In the genomic region with DNA sequence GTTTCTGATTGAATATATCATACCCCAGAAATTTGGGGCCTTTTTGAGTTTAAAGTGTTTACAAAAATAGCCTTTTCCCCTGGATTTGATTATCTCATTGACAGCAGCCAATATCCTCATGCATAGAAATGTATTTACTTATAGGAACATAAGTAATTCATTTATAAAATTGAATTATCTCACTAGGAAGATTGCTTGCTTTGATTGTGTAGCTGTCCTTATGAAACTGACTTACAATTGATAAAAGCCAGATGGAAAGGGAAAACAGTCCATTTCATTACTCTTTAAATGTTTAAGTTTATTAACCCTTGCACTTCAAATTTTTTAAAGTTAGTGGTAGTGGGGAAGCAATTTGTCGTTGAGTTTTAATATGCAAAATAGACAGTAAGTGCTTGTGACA, we compare ENCODE assay signal across 37 cellular contexts.
"Had no signal": no experiment of that assay in that cellular context is flagged by ENCODE, and none has a peak within 500 bp of the region (broad histone marks: within the 10 kb centered on the region; RNA-seq: fewer than 3 reads in every experiment).

No MANE protein-coding gene starts in this region.

- H3K4me3 Mint-ChIP-seq: activated naive CD4-positive, alpha-beta T cell treated with anti-CD3 and anti-CD28 coated beads for 36 hours; activated naive CD4-positive, alpha-beta T cell treated with anti-CD3 and anti-CD28 coated beads, Interleukin-2, amount 10 ng/mL, durations not matched to agents 7 days and 5 days; activated naive CD4-positive, alpha-beta T cell treated with anti-CD3 and anti-CD28 coated beads, Interleukin-2, amount 50 U/mL, for 24 hours; activated naive CD8-positive, alpha-beta T cell; activated naive CD8-positive, alpha-beta T cell treated with anti-CD3 and anti-CD28 coated beads for 36 hours; activated naive CD8-positive, alpha-beta T cell treated with anti-CD3 and anti-CD28 coated beads, Interleukin-2, amount 10 ng/mL, durations not matched to agents 7 days and 5 days; activated naive CD8-positive, alpha-beta T cell treated with anti-CD3 and anti-CD28 coated beads, Interleukin-2, amount 50 U/mL, for 24 hours; activated T-cell treated with anti-CD3 and anti-CD28 coated beads, Interleukin-2, amount 50 U/mL, for 72 hours; activated T-helper 1 cell treated with anti-CD3 and anti-CD28 coated beads, Interleukin-12 subunit alpha, Interleukin-12 subunit beta, Interleukin-2, Interleukin-4 antibody, amounts not matched to agents 30 ng/mL and 10 ng/mL and 1 ng/mL, durations not matched to agents 14 hours and 24 hours and 36 hours; activated T-helper 17 cell treated with anti-CD3 and anti-CD28 coated beads, Interleukin-2, amount 50 U/mL, for 72 hours; brain; central memory CD8-positive, alpha-beta T cell had no signal

- H3K4me1 Mint-ChIP-seq: activated naive CD4-positive, alpha-beta T cell treated with anti-CD3 and anti-CD28 coated beads, Interleukin-2, amount 10 ng/mL, durations not matched to agents 7 days and 5 days; activated naive CD4-positive, alpha-beta T cell treated with anti-CD3 and anti-CD28 coated beads, Interleukin-2, amount 50 U/mL, for 24 hours; activated naive CD8-positive, alpha-beta T cell treated with anti-CD3 and anti-CD28 coated beads for 36 hours; activated naive CD8-positive, alpha-beta T cell treated with anti-CD3 and anti-CD28 coated beads, Interleukin-2, amount 10 ng/mL, durations not matched to agents 7 days and 5 days; activated naive CD8-positive, alpha-beta T cell treated with anti-CD3 and anti-CD28 coated beads, Interleukin-2, amount 50 U/mL, for 24 hours; activated T-helper 17 cell treated with anti-CD3 and anti-CD28 coated beads, Interleukin-2, amount 50 U/mL, for 72 hours; brain; central memory CD8-positive, alpha-beta T cell had no signal

- FAIRE-seq: bronchial epithelial cell had no signal

- H3K27ac Mint-ChIP-seq: activated naive CD4-positive, alpha-beta T cell treated with anti-CD3 and anti-CD28 coated beads for 36 hours; activated naive CD4-positive, alpha-beta T cell treated with anti-CD3 and anti-CD28 coated beads, Interleukin-2, amount 10 ng/mL, durations not matched to agents 7 days and 5 days; activated naive CD4-positive, alpha-beta T cell treated with anti-CD3 and anti-CD28 coated beads, Interleukin-2, amount 50 U/mL, for 24 hours; activated naive CD4-positive, alpha-beta T cell treated with anti-CD3 and anti-CD28 coated beads, Interleukin-2, amount 50 U/mL, for 72 hours; activated naive CD8-positive, alpha-beta T cell; activated naive CD8-positive, alpha-beta T cell treated with anti-CD3 and anti-CD28 coated beads for 36 hours; activated naive CD8-positive, alpha-beta T cell treated with anti-CD3 and anti-CD28 coated beads, Interleukin-2, amount 10 ng/mL, durations not matched to agents 7 days and 5 days; activated naive CD8-positive, alpha-beta T cell treated with anti-CD3 and anti-CD28 coated beads, Interleukin-2, amount 50 U/mL, for 24 hours; activated T-cell treated with anti-CD3 and anti-CD28 coated beads, Interleukin-2, amount 50 U/mL, for 72 hours; activated T-helper 1 cell treated with anti-CD3 and anti-CD28 coated beads, Interleukin-12 subunit alpha, Interleukin-12 subunit beta, Interleukin-2, Interleukin-4 antibody, amounts not matched to agents 30 ng/mL and 10 ng/mL and 1 ng/mL, durations not matched to agents 14 hours and 24 hours and 36 hours; activated T-helper 17 cell treated with anti-CD3 and anti-CD28 coated beads, Interleukin-2, amount 50 U/mL, for 72 hours; activated T-helper 2 cell treated with anti-CD3 and anti-CD28 coated beads, Interferon-gamma antibody, Interleukin-2, Interleukin-4, amounts not matched to agents 10 μg/mL and 5 μg/mL and 100 μg/mL, durations not matched to agents 14 hours and 24 hours and 36 hours; brain had no signal

- ATAC-seq: activated naive CD4-positive, alpha-beta T cell treated with anti-CD3 and anti-CD28 coated beads, Interleukin-2, amount 50 U/mL, for 72 hours; activated naive CD8-positive, alpha-beta T cell treated with anti-CD3 and anti-CD28 coated beads, Interleukin-2, amount 50 U/mL, for 24 hours; activated T-cell treated with anti-CD3 and anti-CD28 coated beads, Interleukin-2, amount 50 U/mL, for 72 hours; activated T-helper 17 cell treated with anti-CD3 and anti-CD28 coated beads, Interleukin-2, amount 50 U/mL, for 72 hours; body of pancreas had no signal

- H3K4me1 ChIP-seq: adrenal gland, ascending aorta, body of pancreas, breast epithelium, colonic mucosa had no signal

- H3K9me3 Mint-ChIP-seq: activated naive CD4-positive, alpha-beta T cell treated with anti-CD3 and anti-CD28 coated beads for 36 hours; activated naive CD4-positive, alpha-beta T cell treated with anti-CD3 and anti-CD28 coated beads, Interleukin-2, amount 10 ng/mL, durations not matched to agents 7 days and 5 days; activated naive CD4-positive, alpha-beta T cell treated with anti-CD3 and anti-CD28 coated beads, Interleukin-2, amount 50 U/mL, for 24 hours; activated naive CD4-positive, alpha-beta T cell treated with anti-CD3 and anti-CD28 coated beads, Interleukin-2, amount 50 U/mL, for 72 hours; activated naive CD8-positive, alpha-beta T cell treated with anti-CD3 and anti-CD28 coated beads for 36 hours; activated naive CD8-positive, alpha-beta T cell treated with anti-CD3 and anti-CD28 coated beads, Interleukin-2, amount 10 ng/mL, durations not matched to agents 7 days and 5 days; activated naive CD8-positive, alpha-beta T cell treated with anti-CD3 and anti-CD28 coated beads, Interleukin-2, amount 50 U/mL, for 24 hours; activated T-cell treated with anti-CD3 and anti-CD28 coated beads, Interleukin-2, amount 50 U/mL, for 72 hours; activated T-helper 1 cell treated with anti-CD3 and anti-CD28 coated beads, Interleukin-12 subunit alpha, Interleukin-12 subunit beta, Interleukin-2, Interleukin-4 antibody, amounts not matched to agents 30 ng/mL and 10 ng/mL and 1 ng/mL, durations not matched to agents 14 hours and 24 hours and 36 hours; activated T-helper 17 cell treated with anti-CD3 and anti-CD28 coated beads, Interleukin-2, amount 50 U/mL, for 72 hours; activated T-helper 2 cell treated with anti-CD3 and anti-CD28 coated beads, Interferon-gamma antibody, Interleukin-2, Interleukin-4, amounts not matched to agents 10 μg/mL and 5 μg/mL and 100 μg/mL, durations not matched to agents 14 hours and 24 hours and 36 hours; brain; central memory CD8-positive, alpha-beta T cell had no signal

- H3K27me3 ChIP-seq: ascending aorta, body of pancreas, brain microvascular endothelial cell, breast epithelium, cardiac muscle cell, colonic mucosa had no signal

- H3K36me3 ChIP-seq: adrenal gland, ascending aorta, brain microvascular endothelial cell, breast epithelium, cardiac muscle cell, colonic mucosa had no signal

- H3K27ac ChIP-seq: adrenal gland, ascending aorta, body of pancreas, brain microvascular endothelial cell, breast epithelium, cardiac muscle cell, colonic mucosa had no signal

- DNase-seq: activated effector memory CD4-positive, alpha-beta T cell treated with anti-CD3 and anti-CD28 coated beads, Interleukin-2, amount 50 U/mL, for 16 hours; activated effector memory CD4-positive, alpha-beta T cell treated with Interleukin-2 at 50 U/mL for 16 hours; activated gamma-delta T cell; activated gamma-delta T cell treated with Interleukin-2 at 50 U/mL for 16 hours; activated naive CD4-positive, alpha-beta T cell; activated naive CD4-positive, alpha-beta T cell treated with anti-CD3 and anti-CD28 coated beads for 36 hours; activated naive CD4-positive, alpha-beta T cell treated with anti-CD3 and anti-CD28 coated beads, Interleukin-2, amount 10 ng/mL, durations not matched to agents 7 days and 5 days; activated naive CD4-positive, alpha-beta T cell treated with anti-CD3 and anti-CD28 coated beads, Interleukin-2, amount 50 U/mL, for 16 hours; activated naive CD4-positive, alpha-beta T cell treated with Interleukin-2 at 50 U/mL for 16 hours; activated naive CD8-positive, alpha-beta T cell treated with anti-CD3 and anti-CD28 coated beads for 36 hours; activated naive CD8-positive, alpha-beta T cell treated with anti-CD3 and anti-CD28 coated beads, Interleukin-2, amount 10 ng/mL, durations not matched to agents 7 days and 5 days; activated naive CD8-positive, alpha-beta T cell treated with anti-CD3 and anti-CD28 coated beads, Interleukin-2, amount 50 U/mL, for 24 hours; activated T-cell treated with anti-CD3 and anti-CD28 coated beads, Interleukin-2, amount 50 U/mL, for 48 hours; activated T-cell treated with anti-CD3 and anti-CD28 coated beads, Interleukin-2, amount 50 U/mL, for 72 hours; adrenal gland; amniotic stem cell; amygdala; anterior cingulate cortex; aorta; body of pancreas; brain microvascular endothelial cell; caudate nucleus; central memory CD4-positive, alpha-beta T cell; cerebellar nuclear complex; colonic mucosa had no signal

- H3K9me3 ChIP-seq: adrenal gland, ascending aorta, body of pancreas, breast epithelium, colonic mucosa had no signal

- H3K27me3 Mint-ChIP-seq: activated naive CD4-positive, alpha-beta T cell treated with anti-CD3 and anti-CD28 coated beads, Interleukin-2, amount 10 ng/mL, durations not matched to agents 7 days and 5 days; activated naive CD4-positive, alpha-beta T cell treated with anti-CD3 and anti-CD28 coated beads, Interleukin-2, amount 50 U/mL, for 24 hours; activated naive CD8-positive, alpha-beta T cell treated with anti-CD3 and anti-CD28 coated beads for 36 hours; activated naive CD8-positive, alpha-beta T cell treated with anti-CD3 and anti-CD28 coated beads, Interleukin-2, amount 10 ng/mL, durations not matched to agents 7 days and 5 days; activated naive CD8-positive, alpha-beta T cell treated with anti-CD3 and anti-CD28 coated beads, Interleukin-2, amount 50 U/mL, for 24 hours; activated T-helper 17 cell treated with anti-CD3 and anti-CD28 coated beads, Interleukin-2, amount 50 U/mL, for 72 hours; brain; central memory CD8-positive, alpha-beta T cell had no signal

- H3K36me3 Mint-ChIP-seq: activated naive CD4-positive, alpha-beta T cell treated with anti-CD3 and anti-CD28 coated beads, Interleukin-2, amount 10 ng/mL, durations not matched to agents 7 days and 5 days; activated naive CD4-positive, alpha-beta T cell treated with anti-CD3 and anti-CD28 coated beads, Interleukin-2, amount 50 U/mL, for 24 hours; activated naive CD4-positive, alpha-beta T cell treated with anti-CD3 and anti-CD28 coated beads, Interleukin-2, amount 50 U/mL, for 72 hours; activated naive CD8-positive, alpha-beta T cell; activated naive CD8-positive, alpha-beta T cell treated with anti-CD3 and anti-CD28 coated beads for 36 hours; activated naive CD8-positive, alpha-beta T cell treated with anti-CD3 and anti-CD28 coated beads, Interleukin-2, amount 10 ng/mL, durations not matched to agents 7 days and 5 days; brain had no signal

- H3K4me3 ChIP-seq: adrenal gland, ascending aorta, body of pancreas, breast epithelium, cardiac muscle cell, colonic mucosa had no signal
